Comparison of ENCODE assay signal across 9 cellular contexts in genomic region chr13:52848455-52849190, GRCh38. TPM values are rescaled to one million over a fixed set of nuclear protein-coding genes. Genes with fewer than 3 reads are reported as not detected.
DNase-seq lines count a peak whose midpoint lies in the region; ATAC-seq and TF ChIP-seq lines count a peak whose summit lies in the region.
"Had no signal": no experiment of that assay in that cellular context is flagged by ENCODE, and none has a peak within 500 bp of the region (broad histone marks: within the 10 kb centered on the region; RNA-seq: fewer than 3 reads in every experiment).

Gene PCDH8 (minus strand): TSS chr13:52848640. CDS start chr13:52848436, 204 bp downstream.

- H3K4me3 ChIP-seq in mesodermal cell (ENCODE audit: extremely low read depth, insufficient read depth, low read length, poor library complexity, severe bottlenecking) (peak within 1 kb of the TSS; percentile 32), upper lobe of right lung (no peak within 1 kb of the TSS), suprapubic skin (no peak within 1 kb of the TSS), thyroid gland (replicated peaks in 1 of 3) (no peak within 1 kb of the TSS)

- no peak within 1 kb of the TSS for H3K4me3 Mint-ChIP-seq in Calu3 (ENCODE audit: low read depth, unreplicated experiment)
- peak within 1 kb of the TSS; percentile 19 for H3K4me3 Mint-ChIP-seq in activated T-helper 1 cell treated with anti-CD3 and anti-CD28 coated beads, Interleukin-12 subunit alpha, Interleukin-12 subunit beta, Interleukin-2, Interleukin-4 antibody, amounts not matched to agents 30 ng/mL and 10 ng/mL and 1 ng/mL, durations not matched to agents 14 hours and 24 hours and 36 hours

- 0% methylated on average over 24 to 27 of the region's 41 CpGs for WGBS in mesodermal cell (ENCODE audit: insufficient coverage in 2 of 2), 2 experiments
- WGBS in suprapubic skin: 3% methylated on average over 34 of the region's 41 CpGs
- WGBS in thyroid gland, 2 donors: 3 to 8% methylated on average over 36 to 38 of the region's 41 CpGs

- H3K36me3 ChIP-seq in mesodermal cell (ENCODE audit: control insufficient read depth, insufficient read depth, low read length): peaks cover 7% of the 10 kb centered on the region
- no peaks in the 10 kb centered on the region for H3K36me3 ChIP-seq in upper lobe of right lung
- H3K36me3 ChIP-seq in suprapubic skin: no peaks in the 10 kb centered on the region
- H3K36me3 ChIP-seq in thyroid gland: no peaks in the 10 kb centered on the region

- H3K4me1 ChIP-seq in mesodermal cell (ENCODE audit: control insufficient read depth, insufficient read depth, low read length, poor library complexity, severe bottlenecking) (peaks cover 22% of the 10 kb centered on the region), upper lobe of right lung (peaks cover 8% of the 10 kb centered on the region), suprapubic skin (peaks cover 51% of the 10 kb centered on the region), thyroid gland (peaks cover 13 to 35% of the 10 kb centered on the region in 2 donors)

- TF ChIP-seq POLR2A in suprapubic skin (IDR thresholded peaks at IDR 0.05) (no peak), thyroid gland (IDR thresholded peaks at IDR 0.05) (no peak)

- peaks cover 72% of the 10 kb centered on the region for H3K27me3 ChIP-seq in upper lobe of right lung
- peaks cover 70% of the 10 kb centered on the region for H3K27me3 ChIP-seq in suprapubic skin
- H3K27me3 ChIP-seq in thyroid gland: peaks cover 21% of the 10 kb centered on the region

- H3K36me3 Mint-ChIP-seq in Calu3 (ENCODE audit: insufficient read depth, unreplicated experiment): peaks cover 10% of the 10 kb centered on the region
- peaks cover 3% of the 10 kb centered on the region for H3K36me3 Mint-ChIP-seq in activated T-helper 1 cell treated with anti-CD3 and anti-CD28 coated beads, Interleukin-12 subunit alpha, Interleukin-12 subunit beta, Interleukin-2, Interleukin-4 antibody, amounts not matched to agents 30 ng/mL and 10 ng/mL and 1 ng/mL, durations not matched to agents 14 hours and 24 hours and 36 hours (ENCODE audit: low read depth)

- H3K27me3 Mint-ChIP-seq in Calu3 (ENCODE audit: unreplicated experiment): peaks cover 59% of the 10 kb centered on the region
- peaks cover 56% of the 10 kb centered on the region for H3K27me3 Mint-ChIP-seq in activated T-helper 1 cell treated with anti-CD3 and anti-CD28 coated beads, Interleukin-12 subunit alpha, Interleukin-12 subunit beta, Interleukin-2, Interleukin-4 antibody, amounts not matched to agents 30 ng/mL and 10 ng/mL and 1 ng/mL, durations not matched to agents 14 hours and 24 hours and 36 hours (ENCODE audit: insufficient read depth)

- no peak for TF ChIP-seq EP300 in suprapubic skin (IDR thresholded peaks at IDR 0.05)

- ATAC-seq in upper lobe of right lung: no peak

- DNase-seq in Calu3 (peak; percentile 7), NCI-H187 (lab: John Stamatoyannopoulos, UW) (peak; percentile 85 to 91), dedifferentiated amniotic fluid mesenchymal stem cell (ENCODE audit: extremely low spot score) (no peak), upper lobe of right lung (no peak), suprapubic skin (ENCODE audit: low spot score in 2 of 2) (no peak), thyroid gland (no peak)
- DNase-seq in activated T-helper 1 cell treated with anti-CD3 and anti-CD28 coated beads, Interleukin-12 subunit alpha, Interleukin-12 subunit beta, Interleukin-2, Interleukin-4 antibody, amounts not matched to agents 30 ng/mL and 10 ng/mL and 1 ng/mL, durations not matched to agents 14 hours and 24 hours and 36 hours (ENCODE audit: low spot score): no peak

- peak within 1 kb of the TSS; percentile 3 for H3K27ac ChIP-seq in mesodermal cell (ENCODE audit: low read depth, low read length, severe bottlenecking)
- no peak within 1 kb of the TSS for H3K27ac ChIP-seq in upper lobe of right lung
- H3K27ac ChIP-seq in suprapubic skin: no peak within 1 kb of the TSS
- H3K27ac ChIP-seq in thyroid gland: no peak within 1 kb of the TSS

- CTCF ChIA-PET in Calu3 (lab: Charles Lee): no interaction called here

- peaks cover 21% of the 10 kb centered on the region for H3K4me1 Mint-ChIP-seq in Calu3 (ENCODE audit: low read depth, unreplicated experiment)
- no peaks in the 10 kb centered on the region for H3K4me1 Mint-ChIP-seq in activated T-helper 1 cell treated with anti-CD3 and anti-CD28 coated beads, Interleukin-12 subunit alpha, Interleukin-12 subunit beta, Interleukin-2, Interleukin-4 antibody, amounts not matched to agents 30 ng/mL and 10 ng/mL and 1 ng/mL, durations not matched to agents 14 hours and 24 hours and 36 hours (ENCODE audit: low read depth)

- TF ChIP-seq CTCF in Calu3 (IDR thresholded peaks at IDR 0.05; ENCODE audit: unreplicated experiment) (no peak), upper lobe of right lung (IDR thresholded peaks at IDR 0.05) (no peak), suprapubic skin (IDR thresholded peaks at IDR 0.05) (no peak), thyroid gland (IDR thresholded peaks at IDR 0.05) (no peak)

- no peak within 1 kb of the TSS for H3K27ac Mint-ChIP-seq in Calu3 (ENCODE audit: unreplicated experiment)
- H3K27ac Mint-ChIP-seq in activated T-helper 1 cell treated with anti-CD3 and anti-CD28 coated beads, Interleukin-12 subunit alpha, Interleukin-12 subunit beta, Interleukin-2, Interleukin-4 antibody, amounts not matched to agents 30 ng/mL and 10 ng/mL and 1 ng/mL, durations not matched to agents 14 hours and 24 hours and 36 hours: peak within 1 kb of the TSS; percentile 52

- intact Hi-C loops in Calu3 (cut with micrococcal nuclease; ENCODE audit: unreplicated experiment) (no loop called here), upper lobe of right lung (cut with DNase I) (no loop called here), thyroid gland (cut with DNase I) (loop anchor here (5.0 to 10.0 kb wide), 3 partner anchors 119 to 354 kb away; no protein-coding TSS in a partner anchor)
- intact Hi-C loops in activated T-helper 1 cell treated with anti-CD3 and anti-CD28 coated beads, Interleukin-12 subunit alpha, Interleukin-12 subunit beta, Interleukin-2, Interleukin-4 antibody, amounts not matched to agents 30 ng/mL and 10 ng/mL and 1 ng/mL, durations not matched to agents 14 hours and 24 hours and 36 hours (cut with micrococcal nuclease): loop anchor here (10.0 kb wide), 1 partner anchor 184 kb away; no protein-coding TSS in a partner anchor

- peaks cover 3% of the 10 kb centered on the region for H3K9me3 Mint-ChIP-seq in Calu3 (ENCODE audit: low read depth, unreplicated experiment)
- H3K9me3 Mint-ChIP-seq in activated T-helper 1 cell treated with anti-CD3 and anti-CD28 coated beads, Interleukin-12 subunit alpha, Interleukin-12 subunit beta, Interleukin-2, Interleukin-4 antibody, amounts not matched to agents 30 ng/mL and 10 ng/mL and 1 ng/mL, durations not matched to agents 14 hours and 24 hours and 36 hours: peaks cover 6% of the 10 kb centered on the region

- BruUV-seq in Calu3 (replicated peaks; lab: Mats Ljungman, UMichigan): no TSS peak

- H3K9me3 ChIP-seq in mesodermal cell (ENCODE audit: control insufficient read depth, low read length) (no peaks in the 10 kb centered on the region), upper lobe of right lung (no peaks in the 10 kb centered on the region), suprapubic skin (no peaks in the 10 kb centered on the region), thyroid gland (no peaks in the 10 kb centered on the region)

RNA-seq across cellular contexts. Expression of gene PCDH8, which starts in this region (rescaled TPM):
- total RNA-seq in Calu3 (2022) (not detected in 2 replicates), upper lobe of right lung (not detected), suprapubic skin (1 to 10 TPM in 1 of 4 donors, under 1 TPM in 2, not detected in 1; 0.30 to 1.3 (median 0.55) TPM), thyroid gland (1 to 10 TPM in 2 of 4 donors, not detected in 2; 2.1 TPM)
- total RNA-seq in activated T-helper 1 cell treated with anti-CD3 and anti-CD28 coated beads, Interleukin-12 subunit alpha, Interleukin-12 subunit beta, Interleukin-2, Interleukin-4 antibody, amounts not matched to agents 30 ng/mL and 10 ng/mL and 1 ng/mL, durations not matched to agents 14 hours and 24 hours and 36 hours: not detected in 2 replicates
- 6.8 TPM for polyA plus RNA-seq in mesodermal cell (2013, experiment 1 of 2)
- polyA plus RNA-seq in mesodermal cell (2013, experiment 2 of 2): 7.1 TPM
- polyA plus RNA-seq: keratinocyte had no signal

Comparison
In these comparisons a context has a peak if more than half of its experiments do, and no peak if none do; other contexts are left out.
1. Peak in DNase-seq in Calu3; RNA of the gene not detected or under 1 TPM.
2. DNase-seq: peak in NCI-H187 (2 of 2); none in activated T-helper 1 cell treated with anti-CD3 and anti-CD28 coated beads, Interleukin-12 subunit alpha, Interleukin-12 subunit beta, Interleukin-2, Interleukin-4 antibody, amounts not matched to agents 30 ng/mL and 10 ng/mL and 1 ng/mL, durations not matched to agents 14 hours and 24 hours and 36 hours (single experiment), dedifferentiated amniotic fluid mesenchymal stem cell (single experiment), upper lobe of right lung (single experiment), suprapubic skin (0 of 2) and thyroid gland (0 of 2).
3. intact Hi-C loops: an anchor here in activated T-helper 1 cell treated with anti-CD3 and anti-CD28 coated beads, Interleukin-12 subunit alpha, Interleukin-12 subunit beta, Interleukin-2, Interleukin-4 antibody, amounts not matched to agents 30 ng/mL and 10 ng/mL and 1 ng/mL, durations not matched to agents 14 hours and 24 hours and 36 hours (10.0 kb wide) and thyroid gland (5.0 to 10.0 kb wide); none called in Calu3 and upper lobe of right lung.